Comparison of ENCODE assay signal across 1 cellular context in genomic region chr7:2281556-2281955, GRCh38.
A peak's percentile ranks its signal among the peaks of the same experiment; 100 is the strongest.
TF ChIP-seq lines count a peak whose summit lies in the region.

No MANE protein-coding gene starts in this region.

TF ChIP-seq in K562, 482 proteins besides CTCF, POLR2A, EP300 and RAD21:
- TF ChIP-seq CXXC5 (CRISPR knock-in tag; IDR thresholded peaks at IDR 0.05) (no peak), BRCA1 (IDR thresholded peaks at IDR 0.05) (no peak), BRCA1 (CRISPR knock-in tag; IDR thresholded peaks at IDR 0.05) (no peak), CHD2 (IDR thresholded peaks at IDR 0.05; ENCODE audit: low read depth, low read length) (no peak), CTBP1 (IDR thresholded peaks at IDR 0.05; ENCODE audit: borderline replicate concordance) (no peak), ZNF232 (CRISPR knock-in tag; IDR thresholded peaks at IDR 0.05) (no peak), PML (IDR thresholded peaks at IDR 0.05; ENCODE audit: low read length) (no peak), ZBTB2 (IDR thresholded peaks at IDR 0.05) (no peak), NCOA1 (IDR thresholded peaks at IDR 0.05; ENCODE audit: low read depth) (no peak), ZMIZ1 (IDR thresholded peaks at IDR 0.05; ENCODE audit: low read depth in 2 of 2, low read length in 2 of 2) (0 out of 4 replicates have a peak, but pooled peaks of 1 of the 2 experiments have one; percentile 2), NFIC (IDR thresholded peaks at IDR 0.05) (peak; percentile 21)
